Comparison of ENCODE assay signal across 15 cellular contexts in genomic region chr17:73066148-73066884, GRCh38.
"Had no signal": no experiment of that assay in that cellular context is flagged by ENCODE, and none has a peak within 500 bp of the region (broad histone marks: within the 10 kb centered on the region; RNA-seq: fewer than 3 reads in every experiment).

No MANE protein-coding gene starts in this region.

- H3K27me3 ChIP-seq: ascending aorta, sigmoid colon, stomach, testis had no signal

- H3K36me3 ChIP-seq: ascending aorta, sigmoid colon had no signal

- H3K9me3 Mint-ChIP-seq: activated naive CD4-positive, alpha-beta T cell treated with anti-CD3 and anti-CD28 coated beads, Interleukin-2, amount 10 ng/mL, durations not matched to agents 7 days and 5 days; activated T-helper 2 cell treated with anti-CD3 and anti-CD28 coated beads, Interferon-gamma antibody, Interleukin-2, Interleukin-4, amounts not matched to agents 10 μg/mL and 5 μg/mL and 100 μg/mL, durations not matched to agents 14 hours and 24 hours and 36 hours had no signal

- DNase-seq: activated CD4-positive, alpha-beta T cell treated with anti-CD3 and anti-CD28 coated beads, Interleukin-2, amount 50 U/mL, for 4 hours; activated CD4-positive, CD25-positive, alpha-beta regulatory T cell treated with anti-CD3 and anti-CD28 coated beads, Interleukin-2, amount 50 U/mL, for 72 hours; activated CD8-positive, alpha-beta memory T cell treated with anti-CD3 and anti-CD28 coated beads, Interleukin-2, amount 10 ng/mL, durations not matched to agents 7 days and 5 days; activated naive CD4-positive, alpha-beta T cell treated with anti-CD3 and anti-CD28 coated beads, Interleukin-2, amount 10 ng/mL, durations not matched to agents 7 days and 5 days; activated T-cell treated with anti-CD3 and anti-CD28 coated beads, Interleukin-2, amount 50 U/mL, for 1 hour; hypothalamus; kidney glomerular epithelial cell; sigmoid colon; stimulated activated CD4-positive, alpha-beta T cell treated with anti-CD3 and anti-CD28 coated beads, Interleukin-1b, Interleukin-23, amount 100 ng/mL, for 48 hours; stomach; T-cell; T-helper 9 cell; testis had no signal

- H3K4me3 Mint-ChIP-seq: activated CD8-positive, alpha-beta memory T cell treated with anti-CD3 and anti-CD28 coated beads, Interleukin-2, amount 10 ng/mL, durations not matched to agents 7 days and 5 days; activated naive CD4-positive, alpha-beta T cell treated with anti-CD3 and anti-CD28 coated beads, Interleukin-2, amount 10 ng/mL, durations not matched to agents 7 days and 5 days; T-cell had no signal

- H3K27ac ChIP-seq: ascending aorta, sigmoid colon, stomach, testis had no signal

- H3K27ac Mint-ChIP-seq: activated CD8-positive, alpha-beta memory T cell treated with anti-CD3 and anti-CD28 coated beads, Interleukin-2, amount 10 ng/mL, durations not matched to agents 7 days and 5 days; activated naive CD4-positive, alpha-beta T cell treated with anti-CD3 and anti-CD28 coated beads, Interleukin-2, amount 10 ng/mL, durations not matched to agents 7 days and 5 days; activated T-helper 2 cell treated with anti-CD3 and anti-CD28 coated beads, Interferon-gamma antibody, Interleukin-2, Interleukin-4, amounts not matched to agents 10 μg/mL and 5 μg/mL and 100 μg/mL, durations not matched to agents 14 hours and 24 hours and 36 hours; T-cell had no signal

- H3K4me1 ChIP-seq: sigmoid colon had no signal

- H3K27me3 Mint-ChIP-seq: activated CD8-positive, alpha-beta memory T cell treated with anti-CD3 and anti-CD28 coated beads, Interleukin-2, amount 10 ng/mL, durations not matched to agents 7 days and 5 days; activated naive CD4-positive, alpha-beta T cell treated with anti-CD3 and anti-CD28 coated beads, Interleukin-2, amount 10 ng/mL, durations not matched to agents 7 days and 5 days; T-cell had no signal

- H3K4me3 ChIP-seq: ascending aorta, sigmoid colon, stomach, testis had no signal

- H3K4me1 Mint-ChIP-seq: activated CD8-positive, alpha-beta memory T cell treated with anti-CD3 and anti-CD28 coated beads, Interleukin-2, amount 10 ng/mL, durations not matched to agents 7 days and 5 days; activated naive CD4-positive, alpha-beta T cell treated with anti-CD3 and anti-CD28 coated beads, Interleukin-2, amount 10 ng/mL, durations not matched to agents 7 days and 5 days had no signal

- ATAC-seq: activated CD8-positive, alpha-beta memory T cell treated with anti-CD3 and anti-CD28 coated beads, Interleukin-2, amount 10 ng/mL, durations not matched to agents 7 days and 5 days; T-cell had no signal
